In genomic region chr5:173616577-173617118, GRCh38 we compare ENCODE assay signal across 1 cellular context.
TF ChIP-seq lines count a peak whose summit lies in the region.

Gene BOD1, minus strand, starts transcription at chr5:173616650. Its CDS starts 214 bp downstream, at chr5:173616436.

TF ChIP-seq in GM12878, 131 proteins besides CTCF, POLR2A, EP300 and RAD21 (continued from another document):
- TF ChIP-seq NBN (IDR thresholded peaks at IDR 0.05): peak; percentile 89
- 0 out of 2 replicates have a peak, but pooled peaks have one; percentile 29 for TF ChIP-seq SREBF2 (IDR thresholded peaks at IDR 0.05; ENCODE audit: low read length)
- peak; percentile 89 for TF ChIP-seq SREBF1 (IDR thresholded peaks at IDR 0.05; ENCODE audit: low read length)
- no peak for TF ChIP-seq TCF12 (IDR thresholded peaks at IDR 0.05; ENCODE audit: low read depth, low read length)
- TF ChIP-seq DPF2 (IDR thresholded peaks at IDR 0.05): peak; percentile 28; the same call in 1 of the 2 replicates
- peak; percentile 70; the same call in 1 of the 2 replicates for TF ChIP-seq SIN3A (IDR thresholded peaks at IDR 0.05; ENCODE audit: low read depth, low read length)
- TF ChIP-seq CEBPZ (IDR thresholded peaks at IDR 0.05; ENCODE audit: low read depth, low read length): no peak
- no peak for TF ChIP-seq ZNF687 (IDR thresholded peaks at IDR 0.05)
- peak; percentile 71 for TF ChIP-seq E2F8 (IDR thresholded peaks at IDR 0.05; ENCODE audit: low read depth, partially characterized antibody)
- no peak for TF ChIP-seq CBFB (IDR thresholded peaks at IDR 0.05; ENCODE audit: low read depth)
- no peak for TF ChIP-seq ZNF24 (IDR thresholded peaks at IDR 0.05)
